10 cellular contexts compared by ENCODE assay signal in genomic region chrX:49741501-49741900, GRCh38. TPM values are rescaled to one million over a fixed set of nuclear protein-coding genes. Genes with fewer than 3 reads are reported as not detected.
"Had no signal": no experiment of that assay in that cellular context is flagged by ENCODE, and none has a peak within 500 bp of the region (broad histone marks: within the 10 kb centered on the region; RNA-seq: fewer than 3 reads in every experiment).

No MANE protein-coding gene starts in this region.

RNA-seq across cellular contexts. Expression of gene PAGE1, which starts 45.7 kb away (rescaled TPM):
- polyA plus RNA-seq: naive thymus-derived CD8-positive, alpha-beta T cell; neural cell; ovary; pancreas; psoas muscle; right cardiac atrium; sigmoid colon; small intestine; smooth muscle cell; spleen had no signal
